8 cellular contexts compared by ENCODE assay signal in the genomic region with DNA sequence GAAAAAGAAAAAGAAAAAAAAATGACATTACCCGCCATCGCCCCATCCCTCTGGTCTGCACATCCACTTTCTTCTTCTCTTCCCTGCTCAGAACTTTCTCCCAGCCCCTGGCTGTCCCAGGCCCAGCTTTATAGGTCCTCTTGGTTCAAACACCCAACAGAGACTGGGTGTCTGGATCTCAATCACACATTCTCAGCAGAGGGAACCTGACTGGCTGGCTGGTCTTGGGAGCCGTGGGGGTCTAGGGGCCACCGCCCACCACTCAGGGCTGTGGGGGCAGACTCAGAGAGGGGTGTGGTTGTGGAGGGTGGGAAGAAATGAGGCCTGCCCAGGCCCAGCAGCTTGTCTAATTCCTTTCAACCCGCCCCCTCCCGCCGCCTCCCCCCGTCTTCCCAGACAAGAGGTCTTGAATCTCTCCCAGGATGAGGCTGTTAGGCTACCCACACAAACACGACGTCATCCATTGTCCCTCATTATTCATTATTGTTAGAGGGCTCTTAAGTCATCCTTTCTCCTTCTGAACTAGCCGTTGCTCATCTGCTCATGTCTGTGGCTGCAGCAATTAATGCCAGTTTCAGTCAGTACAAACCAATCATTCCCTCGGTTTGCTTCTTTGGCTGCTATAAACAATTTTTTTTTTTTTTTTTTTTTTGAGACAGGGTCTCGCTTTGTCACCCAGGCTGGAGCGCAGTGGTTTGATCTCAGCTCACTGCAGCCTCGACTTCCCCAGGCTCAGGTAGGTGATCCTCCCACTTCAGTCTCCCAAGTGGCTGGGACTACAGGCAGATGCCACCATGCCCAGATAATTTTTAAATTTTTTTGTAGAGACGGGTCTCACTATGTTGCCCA. TPM values are rescaled to one million over a fixed set of nuclear protein-coding genes. Genes with fewer than 3 reads are reported as not detected.
DNase-seq lines count a peak whose midpoint lies in the region; ATAC-seq and TF ChIP-seq lines count a peak whose summit lies in the region.

No MANE protein-coding gene starts in this region.

- H3K4me3 ChIP-seq in cardiac fibroblast (replicated peaks in 1 of 2; ENCODE audit: low read depth in 2 of 2, low read length in 2 of 2) (peak overlapping the region in 1 of 2 donors; percentile 14), mesodermal cell (ENCODE audit: extremely low read depth, insufficient read depth, low read length, poor library complexity, severe bottlenecking) (no peak overlapping the region)

- peaks cover 3% of the 10 kb centered on the region for H3K4me1 ChIP-seq in mesodermal cell (ENCODE audit: control insufficient read depth, insufficient read depth, low read length, poor library complexity, severe bottlenecking)

- TF ChIP-seq CTCF in cardiac fibroblast (IDR thresholded peaks at IDR 0.05; ENCODE audit: low read depth, low read length) = no peak

- DNase-seq in CD1c-positive myeloid dendritic cell (ENCODE audit: extremely low spot score) (peak; percentile 62), NCI-H187 (lab: John Stamatoyannopoulos, UW) (peak; percentile 45 to 51), cardiac fibroblast (ENCODE audit: low read depth in 2 of 2) (peak; percentile 72 to 97), D341Med (ENCODE audit: low spot score) (no peak), SKM-1 treated with dmso at 0.1 percent for 144 hours (lab: John Stamatoyannopoulos, UW; ENCODE audit: unreplicated experiment) (no peak)

- H3K36me3 ChIP-seq in mesodermal cell (ENCODE audit: control insufficient read depth, insufficient read depth, low read length) = no peaks in the 10 kb centered on the region

- ATAC-seq in HG03432 (IDR thresholded peaks at IDR 0.05; ENCODE audit: unreplicated experiment) (no peak), GM18870 (IDR thresholded peaks at IDR 0.05; ENCODE audit: unreplicated experiment) (no peak)

- WGBS in mesodermal cell (ENCODE audit: insufficient coverage in 2 of 2), 2 experiments = 70 to 82% methylated on average over 5 to 6 of the region's 16 CpGs

- peak overlapping the region; percentile 89 for H3K27ac ChIP-seq in mesodermal cell (ENCODE audit: low read depth, low read length, severe bottlenecking)

- no peaks in the 10 kb centered on the region for H3K9me3 ChIP-seq in mesodermal cell (ENCODE audit: control insufficient read depth, low read length)

RNA-seq across cellular contexts. Expression of gene CLIC4, which starts 40.6 kb away (rescaled TPM):
- polyA plus RNA-seq in mesodermal cell (2013, experiment 1 of 2) = 207 TPM
- 227 TPM for polyA plus RNA-seq in mesodermal cell (2013, experiment 2 of 2)

Comparison
In these comparisons a context has a peak if more than half of its experiments do, and no peak if none do; other contexts are left out.
1. DNase-seq: peak in CD1c-positive myeloid dendritic cell (single experiment), NCI-H187 (2 of 2) and cardiac fibroblast (2 of 2); none in D341Med (single experiment) and SKM-1 treated with dmso at 0.1 percent for 144 hours (single experiment).